18 cellular contexts compared by ENCODE assay signal in genomic region chr1:245301162-245301580, GRCh38.
DNase-seq lines count a peak whose midpoint lies in the region; ATAC-seq and TF ChIP-seq lines count a peak whose summit lies in the region.
"Had no signal": no experiment of that assay in that cellular context is flagged by ENCODE, and none has a peak within 500 bp of the region (broad histone marks: within the 10 kb centered on the region; RNA-seq: fewer than 3 reads in every experiment).

No MANE protein-coding gene starts in this region.

- H3K4me1 ChIP-seq in heart right ventricle, result peaks cover 0 to 24% (median 16%) of the 10 kb centered on the region in 9 donors
- peaks cover 6% of the 10 kb centered on the region for H3K4me1 ChIP-seq in osteoblast (ENCODE audit: insufficient read depth, low read length)

- ATAC-seq in heart right ventricle, result peak; percentile 71 to 93 (median 83)
- no peak for ATAC-seq in GM21360 (IDR thresholded peaks at IDR 0.05; ENCODE audit: unreplicated experiment)
- ATAC-seq: mucosa of descending colon had no signal

- DNase-seq in EH (ENCODE audit: low read depth), result peak; percentile 40
- peak; percentile 64 to 91 for DNase-seq in cardiac fibroblast (ENCODE audit: low read depth in 2 of 2)
- DNase-seq in heart right ventricle, result peak; percentile 23 to 41
- no peak for DNase-seq in osteoblast (ENCODE audit: insufficient read length, low spot score, missing footprints)
- no peak for DNase-seq in effector CD4-positive, alpha-beta T cell
- no peak for DNase-seq in HPDE6-E6E7 (ENCODE audit: extremely low spot score)
- DNase-seq in activated effector memory CD4-positive, alpha-beta T cell treated with anti-CD3 and anti-CD28 coated beads, Interleukin-2, amount 50 U/mL, for 16 hours, result no peak
- DNase-seq: activated CD4-positive, alpha-beta T cell treated with anti-CD3 and anti-CD28 coated beads, Interleukin-2, amount 50 U/mL, for 48 hours; activated effector memory CD4-positive, alpha-beta T cell treated with Interleukin-2 at 50 U/mL for 16 hours; BE2C; DMS79; mucosa of descending colon; NCI-H1694; NCI-H526; stimulated activated CD4-positive, alpha-beta T cell treated with anti-CD3 and anti-CD28 coated beads, Interleukin-1b, Interleukin-23, amount 100 ng/mL, for 48 hours had no signal

- TF ChIP-seq CTCF in cardiac fibroblast (IDR thresholded peaks at IDR 0.05; ENCODE audit: low read depth, low read length) (no peak), heart right ventricle (IDR thresholded peaks at IDR 0.05) (no peak), osteoblast (IDR thresholded peaks at IDR 0.05; ENCODE audit: extremely low read depth, low read depth, low read length) (no peak)

- H3K27me3 ChIP-seq in heart right ventricle (peaks cover 0 to 56% (median 13%) of the 10 kb centered on the region in 7 donors), osteoblast (ENCODE audit: insufficient read depth, low read length) (peaks cover 5% of the 10 kb centered on the region)
- H3K27me3 ChIP-seq: BE2C had no signal

- H3K27ac ChIP-seq in heart right ventricle (peak overlapping the region in 3 of 10 donors; percentile 9 to 20 (median 19)), osteoblast (ENCODE audit: low read depth, low read length) (no peak overlapping the region)
- H3K27ac ChIP-seq: epithelial cell of prostate, KMS-11 had no signal

- WGBS in heart right ventricle, 2 donors, result 23 to 24% methylated on average over 10 of the region's 10 CpGs

- peak overlapping the region in 1 of 2 donors; percentile 9 for H3K4me3 ChIP-seq in cardiac fibroblast (replicated peaks in 1 of 2; ENCODE audit: low read depth in 2 of 2, low read length in 2 of 2)
- peak overlapping the region in 1 of 10 donors; percentile 24 for H3K4me3 ChIP-seq in heart right ventricle
- peak overlapping the region; percentile 47 for H3K4me3 ChIP-seq in osteoblast (ENCODE audit: insufficient read depth, low read length)
- H3K4me3 ChIP-seq: mucosa of descending colon had no signal

- peak overlapping the region; percentile 65 for H2AFZ ChIP-seq in osteoblast (ENCODE audit: low read length)

- H3K79me2 ChIP-seq in osteoblast (ENCODE audit: insufficient read depth, low read length), result no peaks in the 10 kb centered on the region

- no peaks in the 10 kb centered on the region for H3K36me3 ChIP-seq in heart right ventricle
- H3K36me3 ChIP-seq in osteoblast (ENCODE audit: insufficient read depth, low read length), result no peaks in the 10 kb centered on the region
- H3K36me3 ChIP-seq: BE2C had no signal

- peak overlapping the region; percentile 28 for H3K4me2 ChIP-seq in osteoblast (ENCODE audit: insufficient read depth, low read length)
- H3K4me2 ChIP-seq: KMS-11 had no signal

- H3K9me3 ChIP-seq in heart right ventricle, result peaks cover 0 to 4% (median 0%) of the 10 kb centered on the region in 11 donors
- no peaks in the 10 kb centered on the region for H3K9me3 ChIP-seq in osteoblast (ENCODE audit: low read depth, low read length)
- H3K9me3 ChIP-seq: BE2C, mucosa of descending colon had no signal

- H4K20me1 ChIP-seq in osteoblast (ENCODE audit: insufficient read depth, low read length), result no peaks in the 10 kb centered on the region

- intact Hi-C loops in heart right ventricle (cut with DNase I), result no loop called here

Comparison
In these comparisons a context has a peak if more than half of its experiments do, and no peak if none do; other contexts are left out.
1. DNase-seq: peak in EH (single experiment), cardiac fibroblast (2 of 2) and heart right ventricle (2 of 2); none in osteoblast (single experiment), effector CD4-positive, alpha-beta T cell (single experiment), HPDE6-E6E7 (single experiment) and activated effector memory CD4-positive, alpha-beta T cell treated with anti-CD3 and anti-CD28 coated beads, Interleukin-2, amount 50 U/mL, for 16 hours (single experiment).